In the genomic region with DNA sequence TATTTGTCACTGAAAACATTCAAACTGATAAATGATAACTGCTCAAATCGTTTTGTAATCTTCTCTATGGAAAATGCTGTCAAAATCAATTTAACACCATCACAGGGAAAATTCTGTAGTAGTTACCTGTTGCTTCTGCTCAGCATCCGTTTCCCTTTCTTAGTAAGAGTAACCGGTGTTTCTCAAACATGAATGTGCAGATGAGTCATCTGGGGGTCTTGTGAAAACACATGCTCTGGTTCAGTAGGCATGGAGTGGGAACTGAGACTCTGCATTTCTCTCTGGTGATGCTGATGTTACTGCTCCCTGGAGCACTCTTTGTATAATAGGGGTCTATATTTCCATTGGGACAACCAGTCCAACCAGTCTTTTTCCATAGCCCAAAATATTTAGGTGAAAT, we compare ENCODE assay signal across 21 cellular contexts.
DNase-seq lines count a peak whose midpoint lies in the region; ATAC-seq and TF ChIP-seq lines count a peak whose summit lies in the region.
"Had no signal": no experiment of that assay in that cellular context is flagged by ENCODE, and none has a peak within 500 bp of the region (broad histone marks: within the 10 kb centered on the region; RNA-seq: fewer than 3 reads in every experiment).

No MANE protein-coding gene starts in this region.

- no peak overlapping the region for H3K4me3 Mint-ChIP-seq in nephron progenitor cell
- H3K4me3 Mint-ChIP-seq: CD4-positive, alpha-beta memory T cell; dendritic cell treated with granulocyte-macrophage colony-stimulating factor and Interleukin-4, amounts not matched to agents 40 ng/mL and 50 ng/mL, for 4 days had no signal

- 57 to 71% methylated on average over 2 to 3 of the region's 3 CpGs for WGBS in esophagus squamous epithelium, 2 donors

- H3K27me3 ChIP-seq in esophagus squamous epithelium = peaks cover 0 to 5% (median 0%) of the 10 kb centered on the region in 4 donors
- H3K27me3 ChIP-seq in lower lobe of right lung (ENCODE audit: low read depth) = no peaks in the 10 kb centered on the region
- H3K27me3 ChIP-seq: ovary, vagina had no signal

- peaks cover 0 to 3% (median 0%) of the 10 kb centered on the region in 3 donors for H3K9me3 ChIP-seq in esophagus squamous epithelium
- no peaks in the 10 kb centered on the region for H3K9me3 ChIP-seq in lower lobe of right lung
- H3K9me3 ChIP-seq: ovary, vagina had no signal

- H3K9me3 Mint-ChIP-seq in nephron progenitor cell = peaks cover 19% of the 10 kb centered on the region

- TF ChIP-seq CTCF in GM10266 (IDR thresholded peaks at IDR 0.05; ENCODE audit: control insufficient read depth, insufficient read depth, low read depth, missing control alignments) = no peak
- no peak for TF ChIP-seq CTCF in nephron progenitor cell (IDR thresholded peaks at IDR 0.05)
- TF ChIP-seq CTCF in esophagus squamous epithelium (IDR thresholded peaks at IDR 0.05) = no peak
- TF ChIP-seq CTCF in lower lobe of right lung (IDR thresholded peaks at IDR 0.05) = no peak

- H3K36me3 Mint-ChIP-seq in nephron progenitor cell (ENCODE audit: low read depth) = no peaks in the 10 kb centered on the region
- H3K36me3 Mint-ChIP-seq: CD4-positive, alpha-beta memory T cell had no signal

- peaks cover 19% of the 10 kb centered on the region for H3K4me1 Mint-ChIP-seq in nephron progenitor cell
- H3K4me1 Mint-ChIP-seq: CD4-positive, alpha-beta memory T cell had no signal

- intact Hi-C loops in esophagus squamous epithelium (cut with DNase I) = no loop called here
- intact Hi-C loops in lower lobe of right lung (cut with DNase I) = no loop called here

- H3K4me3 ChIP-seq in esophagus squamous epithelium (no peak overlapping the region), lower lobe of right lung (no peak overlapping the region)
- H3K4me3 ChIP-seq: ovary, vagina had no signal

- TF ChIP-seq POLR2A in esophagus squamous epithelium (IDR thresholded peaks at IDR 0.05) = no peak

- peak; percentile 25 for DNase-seq in GM10266 (ENCODE audit: extremely low spot score)
- no peak for DNase-seq in NCI-H1105 treated with DMSO at 0.1 percent for 48 hours (lab: John Stamatoyannopoulos, UW)
- no peak for DNase-seq in nephron progenitor cell
- DNase-seq in esophagus squamous epithelium (lab: John Stamatoyannopoulos, UW) = no peak
- no peak for DNase-seq in lower lobe of right lung
- DNase-seq: activated CD8-positive, alpha-beta memory T cell treated with anti-CD3 and anti-CD28 coated beads for 24 hours; activated effector memory CD4-positive, alpha-beta T cell treated with anti-CD3 and anti-CD28 coated beads, Interleukin-2, amount 50 U/mL, for 16 hours; CD4-positive, alpha-beta memory T cell; Karpas-422; kidney glomerular epithelial cell; NCI-H146; NCI-H524; ovary; stimulated activated naive CD8-positive, alpha-beta T cell treated with anti-CD3 and anti-CD28 coated beads, Interleukin-15, Interleukin-2, amounts not matched to agents 100 U/mL and 50 U/mL, for 24 hours had no signal

- H3K36me3 ChIP-seq in esophagus squamous epithelium = no peaks in the 10 kb centered on the region
- no peaks in the 10 kb centered on the region for H3K36me3 ChIP-seq in lower lobe of right lung
- H3K36me3 ChIP-seq: ovary, vagina had no signal

- peaks cover 4% of the 10 kb centered on the region for H3K27me3 Mint-ChIP-seq in nephron progenitor cell (ENCODE audit: low read depth, poor library complexity)
- H3K27me3 Mint-ChIP-seq: dendritic cell treated with granulocyte-macrophage colony-stimulating factor and Interleukin-4, amounts not matched to agents 40 ng/mL and 50 ng/mL, for 4 days had no signal

- H3K4me1 ChIP-seq in esophagus squamous epithelium (no peaks in the 10 kb centered on the region), lower lobe of right lung (no peaks in the 10 kb centered on the region)

- ATAC-seq in GM19351 (IDR thresholded peaks at IDR 0.05; ENCODE audit: unreplicated experiment) = peak; percentile 81
- peak; percentile 73 for ATAC-seq in GM21825 (IDR thresholded peaks at IDR 0.05; ENCODE audit: unreplicated experiment)
- ATAC-seq in HG03139 (IDR thresholded peaks at IDR 0.05; ENCODE audit: unreplicated experiment) = peak; percentile 57
- no peak for ATAC-seq in lower lobe of right lung
- ATAC-seq: esophagus mucosa; Panc1; stimulated activated naive CD8-positive, alpha-beta T cell treated with anti-CD3 and anti-CD28 coated beads, Interleukin-15, Interleukin-2, amounts not matched to agents 100 U/mL and 50 U/mL, for 24 hours had no signal

- H3K27ac Mint-ChIP-seq in nephron progenitor cell = no peak overlapping the region
- H3K27ac Mint-ChIP-seq: CD4-positive, alpha-beta memory T cell; dendritic cell treated with granulocyte-macrophage colony-stimulating factor and Interleukin-4, amounts not matched to agents 40 ng/mL and 50 ng/mL, for 4 days had no signal

- no peak overlapping the region for H3K27ac ChIP-seq in esophagus squamous epithelium
- H3K27ac ChIP-seq in lower lobe of right lung = no peak overlapping the region
- H3K27ac ChIP-seq: ovary, vagina had no signal

Comparison
In these comparisons a context has a peak if more than half of its experiments do, and no peak if none do; other contexts are left out.
1. ATAC-seq: peak in GM19351 (single experiment), GM21825 (single experiment) and HG03139 (single experiment); none in lower lobe of right lung (0 of 2).